In genomic region chr10:102102421-102102820, GRCh38 we compare ENCODE assay signal across 22 cellular contexts.
"Had no signal": no experiment of that assay in that cellular context is flagged by ENCODE, and none has a peak within 500 bp of the region (broad histone marks: within the 10 kb centered on the region; RNA-seq: fewer than 3 reads in every experiment).

No MANE protein-coding gene starts in this region.

- H3K4me1 ChIP-seq: adrenal gland had no signal

- H3K27me3 ChIP-seq: adrenal gland had no signal

- H3K4me3 ChIP-seq: adrenal gland, SK-N-MC had no signal

- H3K4me3 Mint-ChIP-seq: activated CD8-positive, alpha-beta memory T cell treated with anti-CD3 and anti-CD28 coated beads, Interleukin-2, amount 10 ng/mL, durations not matched to agents 7 days and 5 days; activated naive CD8-positive, alpha-beta T cell treated with anti-CD3 and anti-CD28 coated beads, Interleukin-2, amount 10 ng/mL, durations not matched to agents 7 days and 5 days; activated T-cell treated with anti-CD3 and anti-CD28 coated beads, Interleukin-2, amount 50 U/mL, for 4 hours; T-helper 2 cell treated with Interferon-gamma antibody and Interleukin-4, amounts not matched to agents 5 μg/mL and 100 μg/mL, for 36 hours had no signal

- DNase-seq: activated CD4-positive, alpha-beta T cell treated with anti-CD3 and anti-CD28 coated beads for 48 hours; activated CD4-positive, alpha-beta T cell treated with anti-CD3 and anti-CD28 coated beads, Interleukin-2, amount 50 U/mL, for 4 hours; activated CD4-positive, CD25-positive, alpha-beta regulatory T cell treated with anti-CD3 and anti-CD28 coated beads, Interleukin-2, amount 50 U/mL, for 72 hours; activated CD8-positive, alpha-beta memory T cell treated with anti-CD3 and anti-CD28 coated beads, Interleukin-2, amount 10 ng/mL, durations not matched to agents 7 days and 5 days; activated gamma-delta T cell; activated naive CD4-positive, alpha-beta T cell treated with anti-CD3 and anti-CD28 coated beads, Interleukin-2, amount 50 U/mL, for 16 hours; activated naive CD8-positive, alpha-beta T cell treated with anti-CD3 and anti-CD28 coated beads, Interleukin-2, amount 10 ng/mL, durations not matched to agents 7 days and 5 days; activated T-cell treated with anti-CD3 and anti-CD28 coated beads, Interleukin-2, amount 50 U/mL, for 4 hours; adrenal gland; anterior cingulate cortex; cerebellar nuclear complex; NCI-H1092; NCI-H1417; NCI-H1930; NCI-H2171 treated with DMSO at 0.1 percent for 48 hours; NCI-H226; NCI-H510A; NCI-H526 treated with DMSO at 0.1 percent for 48 hours; NCI-H82; T-helper 1 cell had no signal

- H3K9me3 ChIP-seq: adrenal gland had no signal

- H3K27ac ChIP-seq: adrenal gland, SK-N-MC had no signal

- H3K27me3 Mint-ChIP-seq: activated CD8-positive, alpha-beta memory T cell treated with anti-CD3 and anti-CD28 coated beads, Interleukin-2, amount 10 ng/mL, durations not matched to agents 7 days and 5 days; activated naive CD8-positive, alpha-beta T cell treated with anti-CD3 and anti-CD28 coated beads, Interleukin-2, amount 10 ng/mL, durations not matched to agents 7 days and 5 days had no signal

- H3K27ac Mint-ChIP-seq: activated CD8-positive, alpha-beta memory T cell treated with anti-CD3 and anti-CD28 coated beads, Interleukin-2, amount 10 ng/mL, durations not matched to agents 7 days and 5 days; activated naive CD8-positive, alpha-beta T cell treated with anti-CD3 and anti-CD28 coated beads, Interleukin-2, amount 10 ng/mL, durations not matched to agents 7 days and 5 days; T-helper 2 cell treated with Interferon-gamma antibody and Interleukin-4, amounts not matched to agents 5 μg/mL and 100 μg/mL, for 36 hours had no signal

- H3K9me3 Mint-ChIP-seq: activated naive CD8-positive, alpha-beta T cell treated with anti-CD3 and anti-CD28 coated beads, Interleukin-2, amount 10 ng/mL, durations not matched to agents 7 days and 5 days; activated T-cell treated with anti-CD3 and anti-CD28 coated beads, Interleukin-2, amount 50 U/mL, for 4 hours; T-helper 2 cell treated with Interferon-gamma antibody and Interleukin-4, amounts not matched to agents 5 μg/mL and 100 μg/mL, for 36 hours had no signal
